In the genomic region with DNA sequence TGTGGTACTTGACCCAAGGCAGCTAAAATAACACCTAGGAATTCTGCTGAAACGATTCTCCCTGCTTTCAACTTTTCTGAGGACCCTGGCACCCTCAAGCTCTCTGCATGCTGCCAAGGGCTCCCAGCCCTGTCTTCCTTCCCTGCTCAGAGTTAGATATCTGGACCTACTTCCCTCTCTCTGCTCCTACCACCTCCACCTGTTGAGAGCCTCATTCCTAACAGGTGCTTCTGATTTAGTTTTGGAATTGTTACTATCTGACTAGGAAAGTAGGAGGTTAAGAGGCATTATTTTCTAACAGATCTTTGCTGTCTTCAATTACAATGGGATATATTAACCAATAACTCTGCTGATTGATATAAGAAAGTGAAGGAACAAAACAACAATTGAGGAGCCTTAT, we compare ENCODE assay signal across 31 cellular contexts.
A peak's percentile ranks its signal among the peaks of the same experiment; 100 is the strongest.
DNase-seq lines count a peak whose midpoint lies in the region; ATAC-seq and TF ChIP-seq lines count a peak whose summit lies in the region.
"Had no signal": no experiment of that assay in that cellular context is flagged by ENCODE, and none has a peak within 500 bp of the region (broad histone marks: within the 10 kb centered on the region; RNA-seq: fewer than 3 reads in every experiment).

No MANE protein-coding gene starts in this region.

- no peak for ATAC-seq in GM23338
- ATAC-seq in GM18867 (IDR thresholded peaks at IDR 0.05; ENCODE audit: unreplicated experiment): no peak
- no peak for ATAC-seq in GM21390 (IDR thresholded peaks at IDR 0.05; ENCODE audit: unreplicated experiment)
- ATAC-seq: A549; CD8-positive, alpha-beta T cell had no signal

- CTCF ChIA-PET in A673 (lab: Charles Lee) (no interaction called here), HEK293 (lab: Yijun Ruan, JAX) (no interaction called here)

- H3K4me3 Mint-ChIP-seq in nephron (no peak overlapping the region), GM23338 (no peak overlapping the region)
- H3K4me3 Mint-ChIP-seq: B cell; CD14-positive monocyte; CD4-positive, alpha-beta memory T cell; CD4-positive, alpha-beta T cell; CD4-positive, CD25-positive, alpha-beta regulatory T cell; CD8-positive, alpha-beta memory T cell; CD8-positive, alpha-beta T cell had no signal

- H3K36me3 Mint-ChIP-seq in nephron (ENCODE audit: low read depth): no peaks in the 10 kb centered on the region
- H3K36me3 Mint-ChIP-seq in GM23338 (ENCODE audit: low read depth): no peaks in the 10 kb centered on the region
- H3K36me3 Mint-ChIP-seq: CD14-positive monocyte; CD4-positive, alpha-beta memory T cell; CD4-positive, CD25-positive, alpha-beta regulatory T cell; CD8-positive, alpha-beta memory T cell; CD8-positive, alpha-beta T cell had no signal

- no peak for DNase-seq in A673 (ENCODE audit: low spot score)
- DNase-seq in thyroid gland: peak; percentile 11 to 36
- DNase-seq in GM23338 (ENCODE audit: low spot score): no peak
- DNase-seq in DMS79 (lab: John Stamatoyannopoulos, UW): no peak
- DNase-seq: 8988T; ACHN; AML-193; BE2C; C1 segment of cervical spinal cord; Caco-2; Calu3; CD4-positive, alpha-beta memory T cell; CD4-positive, alpha-beta T cell; CD4-positive, CD25-positive, alpha-beta regulatory T cell; CD8-positive, alpha-beta memory T cell; CD8-positive, alpha-beta T cell; DMS153; DMS53; DND-41; EL had no signal

- H3K9me3 ChIP-seq in A673 (ENCODE audit: low read depth, low read length, poor library complexity, severe bottlenecking) (no peaks in the 10 kb centered on the region), HEK293 (ENCODE audit: control insufficient read depth, insufficient read depth, low read depth, low read length) (no peaks in the 10 kb centered on the region), thyroid gland (no peaks in the 10 kb centered on the region)
- H3K9me3 ChIP-seq: A549; BE2C; BLaER1; BLaER1 treated with 17β-estradiol and CSF1 and Interleukin-3, amounts not matched to agents 10 nM and 100 nM; Caco-2 had no signal

- no peaks in the 10 kb centered on the region for H3K27me3 Mint-ChIP-seq in nephron (ENCODE audit: low read depth)
- H3K27me3 Mint-ChIP-seq in GM23338 (ENCODE audit: insufficient read depth, low read depth, poor library complexity): no peaks in the 10 kb centered on the region
- H3K27me3 Mint-ChIP-seq: CD4-positive, alpha-beta memory T cell; CD8-positive, alpha-beta memory T cell had no signal

- H3K4me1 ChIP-seq in A673 (ENCODE audit: insufficient read depth, low read length, poor library complexity, severe bottlenecking): peaks cover 37% of the 10 kb centered on the region
- peaks cover 4% of the 10 kb centered on the region; the same call in 1 of the 2 replicates for H3K4me1 ChIP-seq in HEK293 (ENCODE audit: control insufficient read depth, insufficient read depth, low read length)
- peaks cover 11 to 23% of the 10 kb centered on the region in 2 donors for H3K4me1 ChIP-seq in thyroid gland
- no peaks in the 10 kb centered on the region for H3K4me1 ChIP-seq in GM23338 (ENCODE audit: insufficient read depth)
- H3K4me1 ChIP-seq: A549, BE2C, Caco-2 had no signal

- WGBS in thyroid gland, 2 donors: 35 to 47% methylated on average over 1 of the region's 1 CpG

- no peaks in the 10 kb centered on the region for H3K36me3 ChIP-seq in A673 (ENCODE audit: insufficient read depth, low read length, poor library complexity, severe bottlenecking)
- H3K36me3 ChIP-seq in HEK293 (ENCODE audit: control insufficient read depth in 2 of 2, insufficient read depth in 1 of 2, low read length in 2 of 2): no peaks in the 10 kb centered on the region
- no peaks in the 10 kb centered on the region for H3K36me3 ChIP-seq in thyroid gland
- H3K36me3 ChIP-seq in GM23338 (ENCODE audit: insufficient read depth): no peaks in the 10 kb centered on the region
- H3K36me3 ChIP-seq: BE2C; BLaER1; BLaER1 treated with 17β-estradiol and CSF1 and Interleukin-3, amounts not matched to agents 10 nM and 100 nM had no signal

- intact Hi-C loops in A673 (cut with micrococcal nuclease; ENCODE audit: unreplicated experiment) (no loop called here), thyroid gland (cut with DNase I) (no loop called here)

- H2AFZ ChIP-seq in GM23338: no peak overlapping the region

- H3K9me2 ChIP-seq in GM23338 (ENCODE audit: insufficient read depth): no peaks in the 10 kb centered on the region; the same call in 1 of the 2 replicates

- peaks cover 29% of the 10 kb centered on the region for H3K4me1 Mint-ChIP-seq in nephron
- H3K4me1 Mint-ChIP-seq in GM23338: 0 out of 3 replicates have a peak, but pooled peaks cover 3% of the 10 kb centered on the region
- H3K4me1 Mint-ChIP-seq: B cell; CD4-positive, alpha-beta memory T cell; CD4-positive, CD25-positive, alpha-beta regulatory T cell; CD8-positive, alpha-beta memory T cell had no signal

- H3F3A ChIP-seq in GM23338 (replicated peaks; ENCODE audit: low read depth): no peaks in the 10 kb centered on the region

- POLR2A ChIA-PET in A673 (lab: Charles Lee; ENCODE audit: low non-redundant PET) (no interaction called here), HEK293 (lab: Yijun Ruan, JAX) (no interaction called here)

- no peak for TF ChIP-seq POLR2A in thyroid gland (IDR thresholded peaks at IDR 0.05)

- H3K4me3 ChIP-seq in A673 (ENCODE audit: low read depth, low read length, poor library complexity, severe bottlenecking) (no peak overlapping the region), HEK293 (ENCODE audit: low read depth, low read length) (no peak overlapping the region), thyroid gland (replicated peaks in 1 of 3) (no peak overlapping the region), GM23338 (no peak overlapping the region)
- H3K4me3 ChIP-seq: A549; BLaER1; BLaER1 treated with 17β-estradiol and CSF1 and Interleukin-3, amounts not matched to agents 10 nM and 100 nM had no signal

- H3K4me2 ChIP-seq in GM23338: no peak overlapping the region
- H3K4me2 ChIP-seq: A549, BLaER1 had no signal

- H3K27ac Mint-ChIP-seq in nephron (peak overlapping the region in 2 of 3 experiments; percentile 30 to 45), GM23338 (no peak overlapping the region)
- H3K27ac Mint-ChIP-seq: B cell; CD4-positive, alpha-beta memory T cell; CD4-positive, alpha-beta T cell; CD8-positive, alpha-beta memory T cell; CD8-positive, alpha-beta T cell had no signal

- H3K9me3 Mint-ChIP-seq in nephron: peaks cover 2% of the 10 kb centered on the region
- no peaks in the 10 kb centered on the region; the same call in 1 of the 3 replicates for H3K9me3 Mint-ChIP-seq in GM23338

- H3K79me2 ChIP-seq in GM23338 (replicated peaks; ENCODE audit: insufficient read depth): no peaks in the 10 kb centered on the region

- no TSS peak for BruUV-seq in A673 (replicated peaks; lab: Mats Ljungman, UMichigan)

- H3K27ac ChIP-seq in A673 (ENCODE audit: low read depth, low read length, poor library complexity, severe bottlenecking) (peak overlapping the region; percentile 43), HEK293 (ENCODE audit: extremely low read depth, low read depth, low read length) (no peak overlapping the region), thyroid gland (peak overlapping the region in 1 of 3 donors; percentile 9), GM23338 (ENCODE audit: low read depth) (no peak overlapping the region)
- H3K27ac ChIP-seq: 22Rv1; A549; BLaER1; BLaER1 treated with 17β-estradiol and CSF1 and Interleukin-3, amounts not matched to agents 10 nM and 100 nM; C4-2B had no signal

- H3K27me3 ChIP-seq in A673 (replicated peaks; ENCODE audit: insufficient read depth, low read depth, low read length, poor library complexity) (no peaks in the 10 kb centered on the region), thyroid gland (no peaks in the 10 kb centered on the region), GM23338 (ENCODE audit: insufficient read depth) (no peaks in the 10 kb centered on the region)
- H3K27me3 ChIP-seq: BE2C; BLaER1; BLaER1 treated with 17β-estradiol and CSF1 and Interleukin-3, amounts not matched to agents 10 nM and 100 nM had no signal

- TF ChIP-seq CTCF in A673 (conservative IDR thresholded peaks at IDR 0.05; ENCODE audit: low read depth, low read length) (no peak), HEK293 (tag by site-specific recombination; IDR thresholded peaks at IDR 0.05) (no peak), nephron (IDR thresholded peaks at IDR 0.05; ENCODE audit: unreplicated experiment in 3 of 3) (no peak), thyroid gland (IDR thresholded peaks at IDR 0.05) (no peak), GM23338 (conservative IDR thresholded peaks at IDR 0.05; ENCODE audit: low read depth in 2 of 2) (no peak)

- no peaks in the 10 kb centered on the region for H4K20me1 ChIP-seq in GM23338 (replicated peaks; ENCODE audit: insufficient read depth)
- H4K20me1 ChIP-seq: BLaER1; BLaER1 treated with 17β-estradiol and CSF1 and Interleukin-3, amounts not matched to agents 10 nM and 100 nM had no signal

TF ChIP-seq in HEK293, 187 proteins besides CTCF, POLR2A, EP300 and RAD21:
- TF ChIP-seq SCRT1 (tag by site-specific recombination; IDR thresholded peaks at IDR 0.05; ENCODE audit: borderline replicate concordance): peak; percentile 51; the same call in 1 of the 2 replicates
- TF ChIP-seq SCRT2 (tag by site-specific recombination; IDR thresholded peaks at IDR 0.05): peak; percentile 76
- TF ChIP-seq ZFP37 (tag by site-specific recombination; IDR thresholded peaks at IDR 0.05): no peak
TF ChIP-seq in HEK293: peak in this region for 2.

TF ChIP-seq in GM23338, 12 proteins besides CTCF, POLR2A, EP300 and RAD21 (continues in another document):
- TF ChIP-seq ZNF114 (CRISPR knock-in tag; IDR thresholded peaks at IDR 0.05): no peak
- no peak for TF ChIP-seq POLR2AphosphoS5 (IDR thresholded peaks at IDR 0.05; ENCODE audit: low read depth)
- TF ChIP-seq ZNF331 (CRISPR knock-in tag; IDR thresholded peaks at IDR 0.05; ENCODE audit: low read depth): no peak
- TF ChIP-seq EZH2phosphoT487 (IDR thresholded peaks at IDR 0.05; ENCODE audit: unreplicated experiment): no peak

Comparison
In these comparisons a context has a peak if more than half of its experiments do, and no peak if none do; other contexts are left out.
1. DNase-seq: peak in thyroid gland (2 of 2); none in A673 (single experiment), GM23338 (single experiment) and DMS79 (single experiment).